28 cellular contexts compared by ENCODE assay signal in the genomic region with DNA sequence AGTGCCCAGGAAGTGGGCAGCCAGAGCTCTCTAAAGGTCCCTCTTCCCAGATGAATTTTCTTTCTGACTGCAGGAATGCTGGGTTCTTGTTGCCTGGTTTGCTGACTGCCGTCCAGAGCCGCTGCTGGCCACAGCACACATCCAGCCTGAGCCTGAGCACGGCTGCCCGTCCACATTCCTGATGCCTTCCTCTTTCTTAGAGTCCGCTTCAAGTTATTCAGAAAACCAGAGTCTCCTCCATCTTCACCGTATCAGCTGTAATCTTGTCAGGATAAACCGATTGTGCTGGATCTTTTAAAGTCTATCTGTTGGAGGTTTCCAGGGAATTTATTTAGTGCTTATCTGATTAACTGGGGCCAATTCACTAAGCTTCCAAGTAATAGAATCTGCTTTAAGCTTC.
DNase-seq lines count a peak whose midpoint lies in the region; ATAC-seq and TF ChIP-seq lines count a peak whose summit lies in the region.
"Had no signal": no experiment of that assay in that cellular context is flagged by ENCODE, and none has a peak within 500 bp of the region (broad histone marks: within the 10 kb centered on the region; RNA-seq: fewer than 3 reads in every experiment).

No MANE protein-coding gene starts in this region.

- no peak for ATAC-seq in HG02973 (IDR thresholded peaks at IDR 0.05; ENCODE audit: unreplicated experiment)
- no peak for ATAC-seq in stimulated activated effector memory CD8-positive, alpha-beta T cell treated with anti-CD3 and anti-CD28 coated beads, Interleukin-12 subunit alpha, Interleukin-12 subunit beta, amount 100 ng/mL, for 72 hours
- ATAC-seq: activated CD8-positive, alpha-beta T cell treated with anti-CD3 and anti-CD28 coated beads for 36 hours; activated naive CD4-positive, alpha-beta T cell treated with anti-CD3 and anti-CD28 coated beads, Interleukin-2, amount 50 U/mL, for 72 hours; activated T-helper 17 cell treated with anti-CD3 and anti-CD28 coated beads, Interleukin-2, amount 50 U/mL, for 72 hours; esophagus mucosa; foreskin keratinocyte; left lung; naive thymus-derived CD8-positive, alpha-beta T cell; PC-3; right lobe of liver; T-cell; upper lobe of right lung had no signal

- no peaks in the 10 kb centered on the region for H3F3A ChIP-seq in SK-N-SH (replicated peaks; ENCODE audit: insufficient read depth)

- POLR2A ChIA-PET in SK-N-SH (lab: Yijun Ruan, JAX): no interaction called here

- no peaks in the 10 kb centered on the region for H3K36me3 Mint-ChIP-seq in HFFc6 (ENCODE audit: low read depth)
- no peaks in the 10 kb centered on the region for H3K36me3 Mint-ChIP-seq in stimulated activated effector memory CD8-positive, alpha-beta T cell treated with anti-CD3 and anti-CD28 coated beads, Interleukin-12 subunit alpha, Interleukin-12 subunit beta, amount 100 ng/mL, for 72 hours
- H3K36me3 Mint-ChIP-seq: activated naive CD4-positive, alpha-beta T cell treated with anti-CD3 and anti-CD28 coated beads, Interleukin-2, amount 50 U/mL, for 72 hours; T-cell had no signal

- no peaks in the 10 kb centered on the region for H3K9me3 Mint-ChIP-seq in HFFc6
- H3K9me3 Mint-ChIP-seq in stimulated activated effector memory CD8-positive, alpha-beta T cell treated with anti-CD3 and anti-CD28 coated beads, Interleukin-12 subunit alpha, Interleukin-12 subunit beta, amount 100 ng/mL, for 72 hours: no peaks in the 10 kb centered on the region
- H3K9me3 Mint-ChIP-seq: activated CD8-positive, alpha-beta T cell treated with anti-CD3 and anti-CD28 coated beads for 36 hours; activated naive CD4-positive, alpha-beta T cell treated with anti-CD3 and anti-CD28 coated beads, Interleukin-2, amount 50 U/mL, for 72 hours; activated T-helper 17 cell treated with anti-CD3 and anti-CD28 coated beads, Interleukin-2, amount 50 U/mL, for 72 hours; naive thymus-derived CD8-positive, alpha-beta T cell; T-cell had no signal

- H3K36me3 ChIP-seq in HAP-1 (replicated peaks): no peaks in the 10 kb centered on the region
- H3K36me3 ChIP-seq in SK-N-SH (replicated peaks in 1 of 2; ENCODE audit: control insufficient read depth in 1 of 2, insufficient read depth in 2 of 2, low read length in 1 of 2): no peaks in the 10 kb centered on the region
- H3K36me3 ChIP-seq in parathyroid adenoma (ENCODE audit: control insufficient read depth, insufficient read depth, low read length): no peaks in the 10 kb centered on the region
- H3K36me3 ChIP-seq: colonic mucosa, left lung, right lobe of liver, upper lobe of right lung had no signal

- no peaks in the 10 kb centered on the region for H3K79me2 ChIP-seq in SK-N-SH (ENCODE audit: insufficient read depth)
- H3K79me2 ChIP-seq in parathyroid adenoma: no peaks in the 10 kb centered on the region

- H3K9ac ChIP-seq in SK-N-SH: no peak overlapping the region
- H3K9ac ChIP-seq in parathyroid adenoma: no peak overlapping the region

- H3K4me3 Mint-ChIP-seq in HFFc6: no peak overlapping the region
- H3K4me3 Mint-ChIP-seq in stimulated activated effector memory CD8-positive, alpha-beta T cell treated with anti-CD3 and anti-CD28 coated beads, Interleukin-12 subunit alpha, Interleukin-12 subunit beta, amount 100 ng/mL, for 72 hours: no peak overlapping the region
- H3K4me3 Mint-ChIP-seq: activated CD8-positive, alpha-beta T cell treated with anti-CD3 and anti-CD28 coated beads for 36 hours; activated T-helper 17 cell treated with anti-CD3 and anti-CD28 coated beads, Interleukin-2, amount 50 U/mL, for 72 hours; T-cell had no signal

- H3K4me2 ChIP-seq in SK-N-SH: no peak overlapping the region
- H3K4me2 ChIP-seq in parathyroid adenoma (ENCODE audit: low read length): peak overlapping the region; percentile 23

- TF ChIP-seq CTCF in SK-N-SH (IDR thresholded peaks at IDR 0.05) (no peak), parathyroid adenoma (IDR thresholded peaks at IDR 0.05) (no peak), HFFc6 (IDR thresholded peaks at IDR 0.05) (no peak)

- no peaks in the 10 kb centered on the region for H3K27me3 ChIP-seq in HAP-1 (ENCODE audit: low read depth)
- no peaks in the 10 kb centered on the region for H3K27me3 ChIP-seq in SK-N-SH (ENCODE audit: insufficient read depth)
- H3K27me3 ChIP-seq in parathyroid adenoma (ENCODE audit: control insufficient read depth, insufficient read depth, low read length): no peaks in the 10 kb centered on the region
- H3K27me3 ChIP-seq: colonic mucosa, foreskin keratinocyte, left lung, right lobe of liver, upper lobe of right lung had no signal

- no peak overlapping the region for H2AFZ ChIP-seq in SK-N-SH (ENCODE audit: low read depth)
- H2AFZ ChIP-seq in parathyroid adenoma: peak overlapping the region; percentile 51

- no peaks in the 10 kb centered on the region for H3K4me1 Mint-ChIP-seq in HFFc6 (ENCODE audit: low read depth)
- peaks cover 20% of the 10 kb centered on the region for H3K4me1 Mint-ChIP-seq in stimulated activated effector memory CD8-positive, alpha-beta T cell treated with anti-CD3 and anti-CD28 coated beads, Interleukin-12 subunit alpha, Interleukin-12 subunit beta, amount 100 ng/mL, for 72 hours
- H3K4me1 Mint-ChIP-seq: activated T-helper 17 cell treated with anti-CD3 and anti-CD28 coated beads, Interleukin-2, amount 50 U/mL, for 72 hours had no signal

- H3K27me3 Mint-ChIP-seq in HFFc6 (ENCODE audit: insufficient read depth): peaks cover 7% of the 10 kb centered on the region
- H3K27me3 Mint-ChIP-seq: activated CD8-positive, alpha-beta T cell treated with anti-CD3 and anti-CD28 coated beads for 36 hours; activated T-helper 17 cell treated with anti-CD3 and anti-CD28 coated beads, Interleukin-2, amount 50 U/mL, for 72 hours; naive thymus-derived CD8-positive, alpha-beta T cell; T-cell had no signal

- no peak overlapping the region for H3K27ac Mint-ChIP-seq in HFFc6
- no peak overlapping the region for H3K27ac Mint-ChIP-seq in stimulated activated effector memory CD8-positive, alpha-beta T cell treated with anti-CD3 and anti-CD28 coated beads, Interleukin-12 subunit alpha, Interleukin-12 subunit beta, amount 100 ng/mL, for 72 hours
- H3K27ac Mint-ChIP-seq: activated CD8-positive, alpha-beta T cell treated with anti-CD3 and anti-CD28 coated beads for 36 hours; activated naive CD4-positive, alpha-beta T cell treated with anti-CD3 and anti-CD28 coated beads, Interleukin-2, amount 50 U/mL, for 72 hours; activated T-helper 17 cell treated with anti-CD3 and anti-CD28 coated beads, Interleukin-2, amount 50 U/mL, for 72 hours; naive thymus-derived CD8-positive, alpha-beta T cell; T-cell had no signal

- no peaks in the 10 kb centered on the region for H4K20me1 ChIP-seq in SK-N-SH (ENCODE audit: insufficient read depth)

- TF ChIP-seq EP300 in SK-N-SH (IDR thresholded peaks at IDR 0.05; ENCODE audit: borderline replicate concordance in 1 of 2, low read depth in 1 of 2, low read length in 1 of 2): peak in 1 of 2 experiments; percentile 9; a peak in 1 of 4 replicates

- H3K4me3 ChIP-seq in HAP-1 (no peak overlapping the region), SK-N-SH (ENCODE audit: low read depth in 2 of 2, low read length in 1 of 2) (no peak overlapping the region), parathyroid adenoma (ENCODE audit: low read depth, low read length) (no peak overlapping the region)
- H3K4me3 ChIP-seq: colonic mucosa, left lung, right lobe of liver, upper lobe of right lung had no signal

- in situ Hi-C loops in HAP-1 (cut with MboI; ENCODE audit: low sequenced_read_pairs): no loop called here

- WGBS in SK-N-SH (ENCODE audit: low lambda C conversion rate): 72% methylated on average over 7 of the region's 7 CpGs

- H3K9me3 ChIP-seq in HAP-1 (no peaks in the 10 kb centered on the region; the same call in 1 of the 2 replicates), SK-N-SH (no peaks in the 10 kb centered on the region), parathyroid adenoma (ENCODE audit: control insufficient read depth, low read length) (no peaks in the 10 kb centered on the region)
- H3K9me3 ChIP-seq: colonic mucosa, left lung, right lobe of liver, upper lobe of right lung had no signal

- H3K4me1 ChIP-seq in HAP-1: peaks cover 20% of the 10 kb centered on the region
- peaks cover 12 to 26% of the 10 kb centered on the region in 2 experiments; a peak in 1 of 4 replicates for H3K4me1 ChIP-seq in SK-N-SH (ENCODE audit: control insufficient read depth in 1 of 2, insufficient read depth in 2 of 2, low read depth in 1 of 2, low read length in 1 of 2)
- H3K4me1 ChIP-seq in parathyroid adenoma: peaks cover 13% of the 10 kb centered on the region
- H3K4me1 ChIP-seq: colonic mucosa, foreskin keratinocyte had no signal

- peak overlapping the region in 1 of 2 experiments; percentile 36; a peak in 1 of 4 replicates for H3K27ac ChIP-seq in SK-N-SH (ENCODE audit: low read depth in 2 of 2, low read length in 1 of 2)
- no peak overlapping the region for H3K27ac ChIP-seq in parathyroid adenoma
- H3K27ac ChIP-seq: colonic mucosa, foreskin keratinocyte, left lung, right lobe of liver, upper lobe of right lung had no signal

- CTCF ChIA-PET in SK-N-SH (lab: Yijun Ruan, JAX): interaction anchor here (0.5 to 6.1 kb wide), 4 partner anchors 48 to 137 kb away, joined by 3 to 28 read pairs (median 3); no protein-coding TSS in a partner anchor

- H3K9me2 ChIP-seq in SK-N-SH: no peaks in the 10 kb centered on the region

- no peak for TF ChIP-seq RAD21 in SK-N-SH (IDR thresholded peaks at IDR 0.05; ENCODE audit: low read length)

- peak; percentile 32 to 75 for DNase-seq in HAP-1 (ENCODE audit: low spot score in 2 of 2)
- no peak for DNase-seq in SK-N-SH
- DNase-seq in iPS-NIHi11 (ENCODE audit: low spot score): peak; percentile 40
- DNase-seq in GOT3 (lab: John Stamatoyannopoulos, UW): no peak
- no peak for DNase-seq in HFFc6
- no peak for DNase-seq in stimulated activated effector memory CD8-positive, alpha-beta T cell treated with anti-CD3 and anti-CD28 coated beads, Interleukin-12 subunit alpha, Interleukin-12 subunit beta, amount 100 ng/mL, for 72 hours (ENCODE audit: low spot score in 2 of 2)
- DNase-seq: activated CD4-positive, CD25-positive, alpha-beta regulatory T cell treated with anti-CD3 and anti-CD28 coated beads, Interleukin-2, amount 50 U/mL, for 72 hours; activated CD8-positive, alpha-beta T cell treated with anti-CD3 and anti-CD28 coated beads for 36 hours; anterior cingulate cortex; colonic mucosa; DMS79; Karpas-422; left lung; naive thymus-derived CD8-positive, alpha-beta T cell; NCI-H1436; PC-3; right lobe of liver; SIG-M5; stimulated activated CD4-positive, alpha-beta T cell treated with anti-CD3 and anti-CD28 coated beads, Interleukin-12 subunit alpha, Interleukin-12 subunit beta, amount 100 ng/mL, for 4 hours; stimulated activated CD4-positive, alpha-beta T cell treated with anti-CD3 and anti-CD28 coated beads, Interleukin-4, amount 100 ng/mL, for 1 hour; T-cell; upper lobe of right lung had no signal

Comparison
In these comparisons a context has a peak if more than half of its experiments do, and no peak if none do; other contexts are left out.
1. DNase-seq: peak in HAP-1 (2 of 2) and iPS-NIHi11 (single experiment); none in SK-N-SH (single experiment), GOT3 (single experiment), HFFc6 (single experiment) and stimulated activated effector memory CD8-positive, alpha-beta T cell treated with anti-CD3 and anti-CD28 coated beads, Interleukin-12 subunit alpha, Interleukin-12 subunit beta, amount 100 ng/mL, for 72 hours (0 of 2).